23 cellular contexts compared by ENCODE assay signal in genomic region chr7:122460936-122461335, GRCh38.
"Had no signal": no experiment of that assay in that cellular context is flagged by ENCODE, and none has a peak within 500 bp of the region (broad histone marks: within the 10 kb centered on the region; RNA-seq: fewer than 3 reads in every experiment).

No MANE protein-coding gene starts in this region.

- H3K27me3 Mint-ChIP-seq: naive thymus-derived CD4-positive, alpha-beta T cell; stimulated activated memory B cell treated with anti-CD40 and anti-IgM and Interleukin-4, amounts not matched to agents 10 μg/mL and 1 μg/mL and 100 μg/mL, for 72 hours; stimulated activated naive CD8-positive, alpha-beta T cell treated with anti-CD3 and anti-CD28 coated beads, Interleukin-15, amount 100 ng/mL, for 72 hours; type B pancreatic cell had no signal

- H3K4me1 Mint-ChIP-seq: naive thymus-derived CD4-positive, alpha-beta T cell; natural killer cell; nephron; stimulated activated memory B cell treated with anti-CD40 and anti-IgM and Interleukin-4, amounts not matched to agents 10 μg/mL and 1 μg/mL and 100 μg/mL, for 72 hours; stimulated activated naive CD8-positive, alpha-beta T cell treated with anti-CD3 and anti-CD28 coated beads, Interleukin-15, amount 100 ng/mL, for 72 hours had no signal

- FAIRE-seq: pancreas had no signal

- DNase-seq: naive thymus-derived CD4-positive, alpha-beta T cell; natural killer cell; nucleus accumbens; pancreas; right cardiac atrium; spleen; stimulated activated CD4-positive, alpha-beta T cell treated with anti-CD3 and anti-CD28 coated beads, Interleukin-12 subunit alpha, Interleukin-12 subunit beta, amount 100 ng/mL, for 4 hours; stimulated activated CD4-positive, alpha-beta T cell treated with anti-CD3 and anti-CD28 coated beads, Interleukin-1b, Interleukin-23, amount 100 ng/mL, for 48 hours; stimulated activated CD4-positive, alpha-beta T cell treated with anti-CD3 and anti-CD28 coated beads, Interleukin-4, amount 100 ng/mL, for 1 hour; stimulated activated CD4-positive, alpha-beta T cell treated with anti-CD3 and anti-CD28 coated beads, Interleukin-4, amount 100 ng/mL, for 4 hours; stimulated activated CD8-positive, alpha-beta memory T cell treated with anti-CD3 and anti-CD28 coated beads, Interleukin-4, amount 100 ng/mL, for 48 hours; stimulated activated naive CD4-positive, alpha-beta T cell; stimulated activated naive CD8-positive, alpha-beta T cell treated with anti-CD3 and anti-CD28 coated beads, Interleukin-15, amount 100 ng/mL, for 72 hours; stimulated activated naive CD8-positive, alpha-beta T cell treated with anti-CD3 and anti-CD28 coated beads, Interleukin-15, Interleukin-2, amounts not matched to agents 100 U/mL and 50 U/mL, for 24 hours; substantia nigra; testis; tibial artery; transverse colon; upper lobe of right lung; uterus had no signal

- H3K9me3 Mint-ChIP-seq: nephron; stimulated activated naive CD8-positive, alpha-beta T cell treated with anti-CD3 and anti-CD28 coated beads, Interleukin-15, amount 100 ng/mL, for 72 hours; type B pancreatic cell had no signal

- H3K4me3 Mint-ChIP-seq: naive thymus-derived CD4-positive, alpha-beta T cell; natural killer cell; nephron; stimulated activated memory B cell treated with anti-CD40 and anti-IgM and Interleukin-4, amounts not matched to agents 10 μg/mL and 1 μg/mL and 100 μg/mL, for 72 hours; stimulated activated naive CD8-positive, alpha-beta T cell treated with anti-CD3 and anti-CD28 coated beads, Interleukin-15, amount 100 ng/mL, for 72 hours; type B pancreatic cell had no signal

- H3K27ac Mint-ChIP-seq: naive thymus-derived CD4-positive, alpha-beta T cell; natural killer cell; nephron; stimulated activated memory B cell treated with anti-CD40 and anti-IgM and Interleukin-4, amounts not matched to agents 10 μg/mL and 1 μg/mL and 100 μg/mL, for 72 hours; stimulated activated naive CD8-positive, alpha-beta T cell treated with anti-CD3 and anti-CD28 coated beads, Interleukin-15, amount 100 ng/mL, for 72 hours; type B pancreatic cell had no signal

- H3K36me3 Mint-ChIP-seq: naive thymus-derived CD4-positive, alpha-beta T cell; natural killer cell; stimulated activated memory B cell treated with anti-CD40 and anti-IgM and Interleukin-4, amounts not matched to agents 10 μg/mL and 1 μg/mL and 100 μg/mL, for 72 hours; type B pancreatic cell had no signal
